ENCODE assay signal across 18 cellular contexts in genomic region chr1:111842411-111842810, GRCh38.
DNase-seq lines count a peak whose midpoint lies in the region; ATAC-seq and TF ChIP-seq lines count a peak whose summit lies in the region.
"Had no signal": no experiment of that assay in that cellular context is flagged by ENCODE, and none has a peak within 500 bp of the region (broad histone marks: within the 10 kb centered on the region; RNA-seq: fewer than 3 reads in every experiment).

No MANE protein-coding gene starts in this region.

- no peaks in the 10 kb centered on the region for H3K9me3 Mint-ChIP-seq in stimulated activated effector memory CD8-positive, alpha-beta T cell treated with anti-CD3 and anti-CD28 coated beads, Interleukin-12 subunit alpha, Interleukin-12 subunit beta, amount 100 ng/mL, for 72 hours
- H3K9me3 Mint-ChIP-seq: CD4-positive, alpha-beta T cell; CD8-positive, alpha-beta memory T cell; HFFc6 had no signal

- ATAC-seq in stimulated activated effector memory CD8-positive, alpha-beta T cell treated with anti-CD3 and anti-CD28 coated beads, Interleukin-12 subunit alpha, Interleukin-12 subunit beta, amount 100 ng/mL, for 72 hours, result no peak
- ATAC-seq in HG03025 (IDR thresholded peaks at IDR 0.05; ENCODE audit: low FRiP score, unreplicated experiment), result no peak

- no peak overlapping the region for H3K4me3 Mint-ChIP-seq in stimulated activated effector memory CD8-positive, alpha-beta T cell treated with anti-CD3 and anti-CD28 coated beads, Interleukin-12 subunit alpha, Interleukin-12 subunit beta, amount 100 ng/mL, for 72 hours
- H3K4me3 Mint-ChIP-seq: B cell; CD14-positive monocyte; CD4-positive, alpha-beta T cell; CD8-positive, alpha-beta memory T cell; HFFc6 had no signal

- TF ChIP-seq CTCF in VCaP (conservative IDR thresholded peaks at IDR 0.05), result no peak
- no peak for TF ChIP-seq CTCF in GM10266 (IDR thresholded peaks at IDR 0.05; ENCODE audit: control insufficient read depth, insufficient read depth, low read depth, missing control alignments)

- no peak overlapping the region for H3K27ac Mint-ChIP-seq in stimulated activated effector memory CD8-positive, alpha-beta T cell treated with anti-CD3 and anti-CD28 coated beads, Interleukin-12 subunit alpha, Interleukin-12 subunit beta, amount 100 ng/mL, for 72 hours
- H3K27ac Mint-ChIP-seq: B cell; CD14-positive monocyte; CD4-positive, alpha-beta T cell; CD8-positive, alpha-beta memory T cell; HFFc6 had no signal

- H3K27ac ChIP-seq in VCaP, result peak overlapping the region; percentile 46
- H3K27ac ChIP-seq: BLaER1 had no signal

- no peaks in the 10 kb centered on the region for H3K36me3 Mint-ChIP-seq in stimulated activated effector memory CD8-positive, alpha-beta T cell treated with anti-CD3 and anti-CD28 coated beads, Interleukin-12 subunit alpha, Interleukin-12 subunit beta, amount 100 ng/mL, for 72 hours
- H3K36me3 Mint-ChIP-seq: CD14-positive monocyte; CD8-positive, alpha-beta memory T cell had no signal

- H3K4me1 Mint-ChIP-seq in stimulated activated effector memory CD8-positive, alpha-beta T cell treated with anti-CD3 and anti-CD28 coated beads, Interleukin-12 subunit alpha, Interleukin-12 subunit beta, amount 100 ng/mL, for 72 hours, result no peaks in the 10 kb centered on the region
- H3K4me1 Mint-ChIP-seq: B cell; CD14-positive monocyte; CD8-positive, alpha-beta memory T cell had no signal

- DNase-seq in G401 (ENCODE audit: low spot score), result peak; percentile 88
- peak; percentile 58 for DNase-seq in NCI-H446 treated with DMSO at 0.1 percent for 48 hours (lab: John Stamatoyannopoulos, UW)
- DNase-seq in mesenteric fat pad (ENCODE audit: low spot score), result peak; percentile 51
- no peak for DNase-seq in GM10266 (ENCODE audit: extremely low spot score)
- DNase-seq in stimulated activated effector memory CD8-positive, alpha-beta T cell treated with anti-CD3 and anti-CD28 coated beads, Interleukin-12 subunit alpha, Interleukin-12 subunit beta, amount 100 ng/mL, for 72 hours (ENCODE audit: low spot score in 2 of 2), result no peak
- DNase-seq: CD4-positive, alpha-beta T cell; CD8-positive, alpha-beta memory T cell; DMS 273 treated with DMSO at 0.1 percent for 48 hours; DMS79; EL; GF-D8; GOT3; HFFc6 had no signal

- in situ Hi-C loops in G401 (cut with HindIII; ENCODE audit: low sequenced_read_pairs), result no loop called here

Comparison
In these comparisons a context has a peak if more than half of its experiments do, and no peak if none do; other contexts are left out.
1. DNase-seq: peak in G401 (single experiment), NCI-H446 treated with DMSO at 0.1 percent for 48 hours (single experiment) and mesenteric fat pad (single experiment); none in GM10266 (single experiment) and stimulated activated effector memory CD8-positive, alpha-beta T cell treated with anti-CD3 and anti-CD28 coated beads, Interleukin-12 subunit alpha, Interleukin-12 subunit beta, amount 100 ng/mL, for 72 hours (0 of 2).